37 cellular contexts compared by ENCODE assay signal in the genomic region with DNA sequence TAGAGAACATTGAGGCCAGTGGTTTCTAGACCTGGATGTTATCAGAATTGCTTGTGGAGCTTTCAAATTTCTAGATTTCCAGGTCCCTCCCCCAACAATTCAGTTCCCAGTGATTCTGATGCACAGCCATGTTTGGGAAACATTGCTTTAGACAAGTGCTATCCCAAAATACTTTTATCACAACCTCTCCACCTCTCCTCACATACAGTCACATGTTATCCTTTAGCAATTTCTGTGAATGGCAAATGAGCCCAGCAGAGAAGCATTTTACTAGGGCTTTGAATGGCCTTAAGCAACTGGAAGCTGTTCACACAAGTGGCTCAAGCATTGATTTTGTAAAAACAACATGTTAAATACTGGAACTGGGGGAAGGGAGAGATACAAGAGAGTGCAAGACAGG. TPM values are rescaled to one million over a fixed set of nuclear protein-coding genes. Genes with fewer than 3 reads are reported as not detected.
"Had no signal": no experiment of that assay in that cellular context is flagged by ENCODE, and none has a peak within 500 bp of the region (broad histone marks: within the 10 kb centered on the region; RNA-seq: fewer than 3 reads in every experiment).

No MANE protein-coding gene starts in this region.

- H3K27ac ChIP-seq: adrenal gland, body of pancreas, esophagus muscularis mucosa, foreskin keratinocyte, gastrocnemius medialis, WERI-Rb-1 had no signal

- H3K4me3 ChIP-seq: adrenal gland, body of pancreas, esophagus muscularis mucosa, gastrocnemius medialis had no signal

- H3K4me3 Mint-ChIP-seq: activated CD4-positive, alpha-beta memory T cell treated with anti-CD3 and anti-CD28 coated beads for 36 hours; activated CD4-positive, alpha-beta T cell treated with anti-CD3 and anti-CD28 coated beads for 36 hours; activated CD4-positive, alpha-beta T cell treated with anti-CD3 and anti-CD28 coated beads, Interleukin-2, amount 10 ng/mL, durations not matched to agents 24 days and 14 days; activated CD8-positive, alpha-beta memory T cell treated with anti-CD3 and anti-CD28 coated beads, Interleukin-2, amount 10 ng/mL, durations not matched to agents 7 days and 5 days; activated CD8-positive, alpha-beta T cell treated with anti-CD3 and anti-CD28 coated beads, Interleukin-2, amount 10 ng/mL, durations not matched to agents 7 days and 5 days; activated naive CD4-positive, alpha-beta T cell treated with anti-CD3 and anti-CD28 coated beads for 36 hours; activated naive CD4-positive, alpha-beta T cell treated with anti-CD3 and anti-CD28 coated beads, Interleukin-2, amount 50 U/mL, for 24 hours; activated naive CD8-positive, alpha-beta T cell treated with anti-CD3 and anti-CD28 coated beads for 36 hours; activated naive CD8-positive, alpha-beta T cell treated with anti-CD3 and anti-CD28 coated beads, Interleukin-2, amount 50 U/mL, for 24 hours; activated T-helper 1 cell treated with anti-CD3 and anti-CD28 coated beads, Interleukin-12 subunit alpha, Interleukin-12 subunit beta, Interleukin-2, Interleukin-4 antibody, amounts not matched to agents 30 ng/mL and 10 ng/mL and 1 ng/mL, durations not matched to agents 14 hours and 24 hours and 36 hours; effector memory CD8-positive, alpha-beta T cell; T-cell; T-helper 1 cell treated with Interleukin-12 subunit alpha and Interleukin-12 subunit beta and Interleukin-4 antibody, amounts not matched to agents 30 μg/mL and 1 μg/mL, for 36 hours had no signal

- H3K27me3 Mint-ChIP-seq: activated CD4-positive, alpha-beta memory T cell treated with anti-CD3 and anti-CD28 coated beads for 36 hours; activated CD4-positive, alpha-beta T cell treated with anti-CD3 and anti-CD28 coated beads for 36 hours; activated CD4-positive, alpha-beta T cell treated with anti-CD3 and anti-CD28 coated beads, Interleukin-2, amount 10 ng/mL, durations not matched to agents 24 days and 14 days; activated CD8-positive, alpha-beta memory T cell treated with anti-CD3 and anti-CD28 coated beads, Interleukin-2, amount 10 ng/mL, durations not matched to agents 7 days and 5 days; activated naive CD4-positive, alpha-beta T cell treated with anti-CD3 and anti-CD28 coated beads, Interleukin-2, amount 50 U/mL, for 24 hours; activated naive CD8-positive, alpha-beta T cell treated with anti-CD3 and anti-CD28 coated beads for 36 hours; activated naive CD8-positive, alpha-beta T cell treated with anti-CD3 and anti-CD28 coated beads, Interleukin-2, amount 50 U/mL, for 24 hours; effector memory CD8-positive, alpha-beta T cell had no signal

- H3K27ac Mint-ChIP-seq: activated CD4-positive, alpha-beta memory T cell treated with anti-CD3 and anti-CD28 coated beads for 36 hours; activated CD4-positive, alpha-beta T cell treated with anti-CD3 and anti-CD28 coated beads for 36 hours; activated CD4-positive, alpha-beta T cell treated with anti-CD3 and anti-CD28 coated beads, Interleukin-2, amount 10 ng/mL, durations not matched to agents 24 days and 14 days; activated CD8-positive, alpha-beta memory T cell treated with anti-CD3 and anti-CD28 coated beads, Interleukin-2, amount 10 ng/mL, durations not matched to agents 7 days and 5 days; activated CD8-positive, alpha-beta T cell treated with anti-CD3 and anti-CD28 coated beads, Interleukin-2, amount 10 ng/mL, durations not matched to agents 7 days and 5 days; activated naive CD4-positive, alpha-beta T cell treated with anti-CD3 and anti-CD28 coated beads for 36 hours; activated naive CD4-positive, alpha-beta T cell treated with anti-CD3 and anti-CD28 coated beads, Interleukin-2, amount 50 U/mL, for 24 hours; activated naive CD8-positive, alpha-beta T cell treated with anti-CD3 and anti-CD28 coated beads for 36 hours; activated naive CD8-positive, alpha-beta T cell treated with anti-CD3 and anti-CD28 coated beads, Interleukin-2, amount 50 U/mL, for 24 hours; activated T-helper 1 cell treated with anti-CD3 and anti-CD28 coated beads, Interleukin-12 subunit alpha, Interleukin-12 subunit beta, Interleukin-2, Interleukin-4 antibody, amounts not matched to agents 30 ng/mL and 10 ng/mL and 1 ng/mL, durations not matched to agents 14 hours and 24 hours and 36 hours; activated T-helper 2 cell treated with anti-CD3 and anti-CD28 coated beads, Interferon-gamma antibody, Interleukin-2, Interleukin-4, amounts not matched to agents 10 μg/mL and 5 μg/mL and 100 μg/mL, durations not matched to agents 14 hours and 24 hours and 36 hours; effector memory CD8-positive, alpha-beta T cell; T-cell; T-helper 1 cell treated with Interleukin-12 subunit alpha and Interleukin-12 subunit beta and Interleukin-4 antibody, amounts not matched to agents 30 μg/mL and 1 μg/mL, for 36 hours had no signal

- DNase-seq: activated CD4-positive, alpha-beta memory T cell treated with anti-CD3 and anti-CD28 coated beads for 36 hours; activated CD4-positive, alpha-beta T cell treated with anti-CD3 and anti-CD28 coated beads for 36 hours; activated CD4-positive, alpha-beta T cell treated with anti-CD3 and anti-CD28 coated beads, Interleukin-2, amount 10 ng/mL, durations not matched to agents 24 days and 14 days; activated CD4-positive, CD25-positive, alpha-beta regulatory T cell; activated CD4-positive, CD25-positive, alpha-beta regulatory T cell treated with anti-CD3 and anti-CD28 coated beads, Interleukin-2, amount 50 U/mL, for 72 hours; activated CD8-positive, alpha-beta memory T cell treated with anti-CD3 and anti-CD28 coated beads, Interleukin-2, amount 10 ng/mL, durations not matched to agents 7 days and 5 days; activated CD8-positive, alpha-beta memory T cell treated with anti-CD3 and anti-CD28 coated beads, Interleukin-2, amount 50 U/mL, for 4 hours; activated CD8-positive, alpha-beta T cell treated with anti-CD3 and anti-CD28 coated beads, Interleukin-2, amount 10 ng/mL, durations not matched to agents 7 days and 5 days; activated effector memory CD4-positive, alpha-beta T cell treated with anti-CD3 and anti-CD28 coated beads, Interleukin-2, amount 50 U/mL, for 16 hours; activated naive CD4-positive, alpha-beta T cell treated with anti-CD3 and anti-CD28 coated beads for 36 hours; activated naive CD8-positive, alpha-beta T cell treated with anti-CD3 and anti-CD28 coated beads for 36 hours; activated naive CD8-positive, alpha-beta T cell treated with anti-CD3 and anti-CD28 coated beads, Interleukin-2, amount 50 U/mL, for 24 hours; activated T-cell treated with anti-CD3 and anti-CD28 coated beads, Interleukin-2, amount 50 U/mL, for 1 hour; activated T-cell treated with anti-CD3 and anti-CD28 coated beads, Interleukin-2, amount 50 U/mL, for 48 hours; adrenal gland; amygdala; aorta; body of pancreas; caudate nucleus; cortex of kidney; dermis blood vessel endothelial cell; effector CD4-positive, alpha-beta T cell; effector memory CD8-positive, alpha-beta T cell; erythroblast; foreskin keratinocyte; gastrocnemius medialis; T-cell; T1000; WERI-Rb-1 had no signal

- H3K27me3 ChIP-seq: body of pancreas, esophagus muscularis mucosa, foreskin keratinocyte, gastrocnemius medialis had no signal

- ATAC-seq: activated CD4-positive, alpha-beta T cell treated with anti-CD3 and anti-CD28 coated beads for 36 hours; activated CD8-positive, alpha-beta memory T cell treated with anti-CD3 and anti-CD28 coated beads, Interleukin-2, amount 10 ng/mL, durations not matched to agents 7 days and 5 days; activated CD8-positive, alpha-beta T cell treated with anti-CD3 and anti-CD28 coated beads, Interleukin-2, amount 10 ng/mL, durations not matched to agents 7 days and 5 days; activated naive CD8-positive, alpha-beta T cell treated with anti-CD3 and anti-CD28 coated beads, Interleukin-2, amount 50 U/mL, for 24 hours; body of pancreas; effector memory CD8-positive, alpha-beta T cell; foreskin keratinocyte; gastrocnemius medialis; T-cell had no signal

- H3K36me3 ChIP-seq: adrenal gland, esophagus muscularis mucosa, gastrocnemius medialis, WERI-Rb-1 had no signal

- H3K4me1 Mint-ChIP-seq: activated CD4-positive, alpha-beta T cell treated with anti-CD3 and anti-CD28 coated beads for 36 hours; activated CD4-positive, alpha-beta T cell treated with anti-CD3 and anti-CD28 coated beads, Interleukin-2, amount 10 ng/mL, durations not matched to agents 24 days and 14 days; activated CD8-positive, alpha-beta memory T cell treated with anti-CD3 and anti-CD28 coated beads, Interleukin-2, amount 10 ng/mL, durations not matched to agents 7 days and 5 days; activated naive CD4-positive, alpha-beta T cell treated with anti-CD3 and anti-CD28 coated beads, Interleukin-2, amount 50 U/mL, for 24 hours; activated naive CD8-positive, alpha-beta T cell treated with anti-CD3 and anti-CD28 coated beads for 36 hours; activated naive CD8-positive, alpha-beta T cell treated with anti-CD3 and anti-CD28 coated beads, Interleukin-2, amount 50 U/mL, for 24 hours; T-cell had no signal

- H3K9me3 Mint-ChIP-seq: activated CD4-positive, alpha-beta memory T cell treated with anti-CD3 and anti-CD28 coated beads for 36 hours; activated CD4-positive, alpha-beta T cell treated with anti-CD3 and anti-CD28 coated beads, Interleukin-2, amount 10 ng/mL, durations not matched to agents 24 days and 14 days; activated naive CD4-positive, alpha-beta T cell treated with anti-CD3 and anti-CD28 coated beads for 36 hours; activated naive CD4-positive, alpha-beta T cell treated with anti-CD3 and anti-CD28 coated beads, Interleukin-2, amount 50 U/mL, for 24 hours; activated naive CD8-positive, alpha-beta T cell treated with anti-CD3 and anti-CD28 coated beads for 36 hours; activated naive CD8-positive, alpha-beta T cell treated with anti-CD3 and anti-CD28 coated beads, Interleukin-2, amount 50 U/mL, for 24 hours; activated T-helper 1 cell treated with anti-CD3 and anti-CD28 coated beads, Interleukin-12 subunit alpha, Interleukin-12 subunit beta, Interleukin-2, Interleukin-4 antibody, amounts not matched to agents 30 ng/mL and 10 ng/mL and 1 ng/mL, durations not matched to agents 14 hours and 24 hours and 36 hours; activated T-helper 2 cell treated with anti-CD3 and anti-CD28 coated beads, Interferon-gamma antibody, Interleukin-2, Interleukin-4, amounts not matched to agents 10 μg/mL and 5 μg/mL and 100 μg/mL, durations not matched to agents 14 hours and 24 hours and 36 hours; effector memory CD8-positive, alpha-beta T cell; T-cell; T-helper 1 cell treated with Interleukin-12 subunit alpha and Interleukin-12 subunit beta and Interleukin-4 antibody, amounts not matched to agents 30 μg/mL and 1 μg/mL, for 36 hours had no signal

- H3K9me3 ChIP-seq: adrenal gland, body of pancreas, esophagus muscularis mucosa, gastrocnemius medialis had no signal

- H3K36me3 Mint-ChIP-seq: activated CD4-positive, alpha-beta memory T cell treated with anti-CD3 and anti-CD28 coated beads for 36 hours; activated CD8-positive, alpha-beta memory T cell treated with anti-CD3 and anti-CD28 coated beads, Interleukin-2, amount 10 ng/mL, durations not matched to agents 7 days and 5 days; activated naive CD4-positive, alpha-beta T cell treated with anti-CD3 and anti-CD28 coated beads, Interleukin-2, amount 50 U/mL, for 24 hours; activated naive CD8-positive, alpha-beta T cell treated with anti-CD3 and anti-CD28 coated beads for 36 hours; T-cell had no signal

- H3K4me1 ChIP-seq: adrenal gland, body of pancreas, foreskin keratinocyte, gastrocnemius medialis had no signal

RNA-seq across cellular contexts. Expression of gene DCX, which starts 29.7 kb away (rescaled TPM):
- total RNA-seq: activated CD4-positive, alpha-beta memory T cell treated with anti-CD3 and anti-CD28 coated beads for 36 hours; activated CD4-positive, alpha-beta T cell treated with anti-CD3 and anti-CD28 coated beads for 36 hours; activated CD4-positive, alpha-beta T cell treated with anti-CD3 and anti-CD28 coated beads, Interleukin-2, amount 10 ng/mL, durations not matched to agents 24 days and 14 days; activated CD8-positive, alpha-beta memory T cell treated with anti-CD3 and anti-CD28 coated beads for 36 hours; activated CD8-positive, alpha-beta memory T cell treated with anti-CD3 and anti-CD28 coated beads, Interleukin-2, amount 10 ng/mL, durations not matched to agents 7 days and 5 days; activated CD8-positive, alpha-beta T cell treated with anti-CD3 and anti-CD28 coated beads, Interleukin-2, amount 10 ng/mL, durations not matched to agents 7 days and 5 days; activated naive CD4-positive, alpha-beta T cell treated with anti-CD3 and anti-CD28 coated beads for 36 hours; activated naive CD8-positive, alpha-beta T cell treated with anti-CD3 and anti-CD28 coated beads for 36 hours; activated T-helper 1 cell treated with anti-CD3 and anti-CD28 coated beads, Interleukin-12 subunit alpha, Interleukin-12 subunit beta, Interleukin-2, Interleukin-4 antibody, amounts not matched to agents 30 ng/mL and 10 ng/mL and 1 ng/mL, durations not matched to agents 14 hours and 24 hours and 36 hours; activated T-helper 2 cell treated with anti-CD3 and anti-CD28 coated beads, Interferon-gamma antibody, Interleukin-2, Interleukin-4, amounts not matched to agents 10 μg/mL and 5 μg/mL and 100 μg/mL, durations not matched to agents 14 hours and 24 hours and 36 hours; chondrocyte; dermis blood vessel endothelial cell; foreskin keratinocyte; gastrocnemius medialis; T-cell; T-helper 2 cell treated with Interferon-gamma antibody and Interleukin-4, amounts not matched to agents 100 ng/mL and 5 ng/mL, for 36 hours had no signal
- polyA plus RNA-seq: aorta, foreskin keratinocyte had no signal
